Comparison of ENCODE assay signal across 20 cellular contexts in the genomic region with DNA sequence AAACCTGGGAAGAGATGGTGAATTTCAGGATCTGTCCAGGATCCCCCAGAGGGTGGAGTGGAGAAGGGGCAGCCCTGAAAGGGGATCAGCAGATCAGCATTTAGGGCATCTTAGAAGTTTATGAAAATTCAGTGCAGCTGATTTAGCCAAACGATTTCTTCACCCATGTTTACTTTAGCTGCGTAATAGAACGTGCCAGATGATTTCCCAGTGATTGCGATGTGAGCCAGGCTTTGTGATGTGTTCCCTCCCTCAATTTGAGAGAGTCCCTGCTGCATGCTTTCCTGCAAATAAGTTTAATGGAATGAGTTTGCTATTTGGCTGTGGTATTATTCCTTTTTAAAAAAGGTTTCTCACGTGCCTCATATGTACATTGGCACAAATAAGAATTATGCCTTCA.
DNase-seq lines count a peak whose midpoint lies in the region; ATAC-seq and TF ChIP-seq lines count a peak whose summit lies in the region.
"Had no signal": no experiment of that assay in that cellular context is flagged by ENCODE, and none has a peak within 500 bp of the region (broad histone marks: within the 10 kb centered on the region; RNA-seq: fewer than 3 reads in every experiment).

No MANE protein-coding gene starts in this region.

- TF ChIP-seq CTCF in spleen (IDR thresholded peaks at IDR 0.05 in 8 of 11, conservative IDR thresholded peaks at IDR 0.05 in 3 of 11) (no peak), thyroid gland (IDR thresholded peaks at IDR 0.05) (no peak)

- H3K9me3 ChIP-seq in spleen (no peaks in the 10 kb centered on the region), thyroid gland (no peaks in the 10 kb centered on the region)
- H3K9me3 ChIP-seq: A549, MG63, upper lobe of left lung had no signal

- no peak overlapping the region for H3K27ac ChIP-seq in spleen
- H3K27ac ChIP-seq in thyroid gland: no peak overlapping the region
- H3K27ac ChIP-seq: A549, SK-N-MC, skin epidermis, upper lobe of left lung had no signal

- H3K36me3 ChIP-seq in spleen (no peaks in the 10 kb centered on the region), thyroid gland (no peaks in the 10 kb centered on the region)
- H3K36me3 ChIP-seq: MG63, upper lobe of left lung had no signal

- TF ChIP-seq POLR2A in spleen (IDR thresholded peaks at IDR 0.05) (no peak), thyroid gland (IDR thresholded peaks at IDR 0.05) (no peak)

- ATAC-seq in GM18907 (IDR thresholded peaks at IDR 0.05; ENCODE audit: unreplicated experiment): no peak
- ATAC-seq: A549; PC-3; stimulated activated effector memory CD8-positive, alpha-beta T cell treated with anti-CD3 and anti-CD28 coated beads, Interleukin-12 subunit alpha, Interleukin-12 subunit beta, amount 100 ng/mL, for 72 hours had no signal

- intact Hi-C loops in spleen (cut with DNase I; ENCODE audit: low total_unique reads): no loop called here
- intact Hi-C loops in thyroid gland (cut with DNase I): no loop called here

- 60 to 82% (median 74%) methylated on average over 5 of the region's 5 CpGs for whole genome bisulfite sequencing in spleen, 5 donors
- WGBS in thyroid gland, 2 donors: 61% methylated on average over 5 of the region's 5 CpGs

- H3K27me3 ChIP-seq in spleen (replicated peaks in 1 of 7): no peaks in the 10 kb centered on the region
- H3K27me3 ChIP-seq in thyroid gland: no peaks in the 10 kb centered on the region
- H3K27me3 ChIP-seq: MG63, upper lobe of left lung had no signal

- H3K4me1 ChIP-seq in spleen: no peaks in the 10 kb centered on the region
- no peaks in the 10 kb centered on the region for H3K4me1 ChIP-seq in thyroid gland
- H3K4me1 ChIP-seq: A549 had no signal

- H3K4me3 ChIP-seq in spleen (no peak overlapping the region), thyroid gland (replicated peaks in 1 of 3) (no peak overlapping the region)
- H3K4me3 ChIP-seq: A549, MG63, SK-N-MC, skin epidermis, upper lobe of left lung had no signal

- DNase-seq in NCI-H2107 treated with DMSO at 0.1 percent for 48 hours (lab: John Stamatoyannopoulos, UW; ENCODE audit: unreplicated experiment) (peak; percentile 36), NCI-H2107 (lab: John Stamatoyannopoulos, UW) (no peak), NCI-H774 (lab: John Stamatoyannopoulos, UW) (peak; percentile 15), fibroblast of the conjunctiva (ENCODE audit: low read depth) (peak; percentile 29), spleen (peak; percentile 2), thyroid gland (no peak), NOMO-1 (lab: John Stamatoyannopoulos, UW; ENCODE audit: unreplicated experiment in 2 of 2) (no peak)
- DNase-seq: activated CD4-positive, alpha-beta T cell treated with anti-CD3 and anti-CD28 coated beads, Interleukin-2, amount 10 ng/mL, durations not matched to agents 7 days and 5 days; activated naive CD4-positive, alpha-beta T cell treated with anti-CD3 and anti-CD28 coated beads for 36 hours; activated T-cell treated with anti-CD3 and anti-CD28 coated beads for 4 hours; CD4-positive, CD25-positive, alpha-beta regulatory T cell; MG63; NCI-H226; PC-3 had no signal

Comparison
In these comparisons a context has a peak if more than half of its experiments do, and no peak if none do; other contexts are left out.
1. DNase-seq: peak in NCI-H2107 treated with DMSO at 0.1 percent for 48 hours (single experiment), NCI-H774 (single experiment), fibroblast of the conjunctiva (single experiment) and spleen (single experiment); none in NCI-H2107 (single experiment), thyroid gland (0 of 2) and NOMO-1 (0 of 2).